In genomic region chr1:61005572-61006386, GRCh38 we compare ENCODE assay signal across 20 cellular contexts.
DNase-seq lines count a peak whose midpoint lies in the region; ATAC-seq, FAIRE-seq and TF ChIP-seq lines count a peak whose summit lies in the region.
"Had no signal": no experiment of that assay in that cellular context is flagged by ENCODE, and none has a peak within 500 bp of the region (broad histone marks: within the 10 kb centered on the region; RNA-seq: fewer than 3 reads in every experiment).

No MANE protein-coding gene starts in this region.

- WGBS in A549 (ENCODE audit: missing lambda C conversion rate), result 47% methylated on average over 8 of the region's 8 CpGs
- 33% methylated on average over 8 of the region's 8 CpGs for whole genome bisulfite sequencing in HepG2 (ENCODE audit: low lambda C conversion rate)
- WGBS in testis, 2 donors, result 78 to 89% methylated on average over 8 of the region's 8 CpGs

- intact Hi-C loops in HepG2 (cut with micrococcal nuclease; ENCODE audit: unreplicated experiment), result no loop called here
- intact Hi-C loops in testis (cut with DNase I; ENCODE audit: low total_unique reads), result no loop called here

- H3K4me1 ChIP-seq in A549 (no peaks in the 10 kb centered on the region), HUES48 (ENCODE audit: control insufficient read depth, insufficient read depth, low read length) (peaks cover 35% of the 10 kb centered on the region), HepG2 (ENCODE audit: insufficient read depth, low read length) (no peaks in the 10 kb centered on the region), right atrium auricular region (no peaks in the 10 kb centered on the region), testis (no peaks in the 10 kb centered on the region)
- H3K4me1 ChIP-seq: adrenal gland, HAP-1 had no signal

- H3K9me3 Mint-ChIP-seq in endothelial cell (ENCODE audit: unreplicated experiment), result no peaks in the 10 kb centered on the region
- H3K9me3 Mint-ChIP-seq: activated CD8-positive, alpha-beta T cell treated with anti-CD3 and anti-CD28 coated beads for 36 hours; natural killer cell had no signal

- ATAC-seq in A549 (no peak), HepG2 (no peak)
- ATAC-seq: activated CD8-positive, alpha-beta T cell treated with anti-CD3 and anti-CD28 coated beads for 36 hours had no signal

- H3K36me3 Mint-ChIP-seq in endothelial cell (ENCODE audit: low read depth, unreplicated experiment), result no peaks in the 10 kb centered on the region
- H3K36me3 Mint-ChIP-seq: natural killer cell had no signal

- H3K4me1 Mint-ChIP-seq in endothelial cell (ENCODE audit: unreplicated experiment), result peaks cover 8% of the 10 kb centered on the region

- no peaks in the 10 kb centered on the region for H4K20me1 ChIP-seq in HepG2 (ENCODE audit: insufficient read depth, low read length)

- TF ChIP-seq CTCF in A549 (IDR thresholded peaks at IDR 0.05) (no peak), endothelial cell (IDR thresholded peaks at IDR 0.05; ENCODE audit: unreplicated experiment) (no peak), HepG2 (CRISPR knock-in tag; IDR thresholded peaks at IDR 0.05) (no peak), right atrium auricular region (IDR thresholded peaks at IDR 0.05) (no peak), testis (IDR thresholded peaks at IDR 0.05) (no peak)

- POLR2A ChIA-PET in A549 (lab: Yijun Ruan, JAX) (no interaction called here), HepG2 (lab: Yijun Ruan, JAX) (no interaction called here)

- H2AFZ ChIP-seq in HepG2 (ENCODE audit: low read length), result no peak overlapping the region

- FAIRE-seq in A549 (lab: Jason Lieb, UNC) (no peak), HepG2 (lab: Jason Lieb, UNC) (no peak), RCC 7860 (lab: Jason Lieb, UNC) (no peak)
- FAIRE-seq: GM12891 had no signal

- no peak overlapping the region for H3K4me2 ChIP-seq in A549
- H3K4me2 ChIP-seq in HepG2 (ENCODE audit: low read depth, low read length), result no peak overlapping the region

- CTCF ChIA-PET in A549 (lab: Yijun Ruan, JAX), result interaction anchor here (0.6 to 0.9 kb wide), 2 partner anchors 25 to 41 kb away, joined by 3 read pairs; no protein-coding TSS in a partner anchor
- CTCF ChIA-PET in HepG2 (lab: Yijun Ruan, JAX; ENCODE audit: low intra/inter-chr PET ratio, low total read pairs), result no interaction called here

- in situ Hi-C loops in HepG2 (cut with HindIII; ENCODE audit: extremely low pct_ligation_motif_present, low pct_unique_long_range_greater_than_20kb), result no loop called here

- TF ChIP-seq EP300 in A549 (IDR thresholded peaks at IDR 0.05) (no peak), HepG2 (IDR thresholded peaks at IDR 0.05; ENCODE audit: low read depth in 2 of 2, low read length in 2 of 2) (no peak), HepG2 (CRISPR knock-in tag; IDR thresholded peaks at IDR 0.05; ENCODE audit: borderline replicate concordance) (no peak)

- H3K4me3 ChIP-seq in A549 (no peak overlapping the region), HUES48 (ENCODE audit: low read depth, low read length) (peak overlapping the region; percentile 35), HepG2 (replicated peaks in 1 of 3; ENCODE audit: insufficient read depth in 1 of 3, low read depth in 2 of 3, low read length in 3 of 3) (no peak overlapping the region), right atrium auricular region (no peak overlapping the region), testis (no peak overlapping the region)
- H3K4me3 ChIP-seq: adrenal gland, HAP-1, lung had no signal

- H3K9me3 ChIP-seq in A549 (no peaks in the 10 kb centered on the region), HUES48 (ENCODE audit: control insufficient read depth, insufficient read depth, low read length) (no peaks in the 10 kb centered on the region), HepG2 (ENCODE audit: low read length) (no peaks in the 10 kb centered on the region), right atrium auricular region (no peaks in the 10 kb centered on the region), testis (no peaks in the 10 kb centered on the region)
- H3K9me3 ChIP-seq: adrenal gland, HAP-1 had no signal

- no TSS peak for BruUV-seq in HepG2 (replicated peaks; lab: Mats Ljungman, UMichigan)

- TF ChIP-seq RAD21 in A549 (conservative IDR thresholded peaks at IDR 0.05 in 1 of 2, IDR thresholded peaks at IDR 0.05 in 1 of 2) (no peak), HepG2 (CRISPR knock-in tag; IDR thresholded peaks at IDR 0.05) (no peak)

- TF ChIP-seq POLR2A in A549 (IDR thresholded peaks at IDR 0.05; ENCODE audit: low read length), result no peak
- no peak for TF ChIP-seq POLR2A in HepG2 (IDR thresholded peaks at IDR 0.05; ENCODE audit: insufficient read depth in 1 of 2, low read depth in 2 of 2, low read length in 2 of 2)
- no peak for TF ChIP-seq POLR2A in testis (IDR thresholded peaks at IDR 0.05)

- H3K9ac ChIP-seq in HUES48 (ENCODE audit: low read depth, low read length) (no peak overlapping the region), HepG2 (ENCODE audit: insufficient read depth, low read depth, low read length) (no peak overlapping the region)

- DNase-seq in A549 (ENCODE audit: low read depth in 1 of 2, low spot score in 1 of 2) (no peak), endothelial cell (ENCODE audit: low spot score) (peak; percentile 16), HepG2 (ENCODE audit: low spot score) (no peak), SW 1271 (lab: John Stamatoyannopoulos, UW) (no peak), right atrium auricular region (ENCODE audit: low spot score) (no peak), testis (no peak), RCC 7860 (ENCODE audit: low spot score) (no peak)
- DNase-seq: activated CD8-positive, alpha-beta T cell treated with anti-CD3 and anti-CD28 coated beads for 36 hours; adrenal gland; cerebellar nuclear complex; GDM1; natural killer cell; NCI-H146; NCI-H526; stimulated activated CD4-positive, alpha-beta T cell treated with anti-CD3 and anti-CD28 coated beads, Interleukin-1b, Interleukin-23, amount 100 ng/mL, for 48 hours had no signal

- no peak overlapping the region for H3K27ac ChIP-seq in A549
- peak overlapping the region; percentile 82 for H3K27ac ChIP-seq in HUES48 (ENCODE audit: low read depth, low read length)
- no peak overlapping the region for H3K27ac ChIP-seq in HepG2 (ENCODE audit: extremely low read length, insufficient read depth, low read length)
- H3K27ac ChIP-seq in right atrium auricular region, result no peak overlapping the region
- no peak overlapping the region for H3K27ac ChIP-seq in testis
- H3K27ac ChIP-seq: adrenal gland, VCaP had no signal

- no peaks in the 10 kb centered on the region for H3K36me3 ChIP-seq in HUES48 (ENCODE audit: control insufficient read depth, insufficient read depth, low read length)
- no peaks in the 10 kb centered on the region for H3K36me3 ChIP-seq in HepG2 (replicated peaks in 1 of 2; ENCODE audit: control insufficient read depth in 1 of 2, insufficient read depth in 2 of 2, low read length in 2 of 2)
- H3K36me3 ChIP-seq in right atrium auricular region, result no peaks in the 10 kb centered on the region
- H3K36me3 ChIP-seq in testis (ENCODE audit: low read depth, missing control alignments), result no peaks in the 10 kb centered on the region
- H3K36me3 ChIP-seq: adrenal gland, HAP-1 had no signal

- no peak overlapping the region for H3K4me3 Mint-ChIP-seq in endothelial cell (ENCODE audit: unreplicated experiment)
- H3K4me3 Mint-ChIP-seq: activated CD8-positive, alpha-beta T cell treated with anti-CD3 and anti-CD28 coated beads for 36 hours; natural killer cell had no signal

- H3K27me3 ChIP-seq in HUES48 (ENCODE audit: control insufficient read depth, insufficient read depth, low read length) (no peaks in the 10 kb centered on the region), HepG2 (ENCODE audit: control insufficient read depth in 1 of 2, insufficient read depth in 2 of 2, low read length in 2 of 2) (no peaks in the 10 kb centered on the region; a peak in 1 of 5 replicates), right atrium auricular region (no peaks in the 10 kb centered on the region), testis (no peaks in the 10 kb centered on the region)
- H3K27me3 ChIP-seq: adrenal gland had no signal

- H3K27ac Mint-ChIP-seq in endothelial cell (ENCODE audit: unreplicated experiment), result no peak overlapping the region
- H3K27ac Mint-ChIP-seq: activated CD8-positive, alpha-beta T cell treated with anti-CD3 and anti-CD28 coated beads for 36 hours had no signal

- H3K79me2 ChIP-seq in HepG2 (ENCODE audit: insufficient read depth, low read length), result no peaks in the 10 kb centered on the region

- no peaks in the 10 kb centered on the region for H3K27me3 Mint-ChIP-seq in endothelial cell (ENCODE audit: unreplicated experiment)
- H3K27me3 Mint-ChIP-seq: activated CD8-positive, alpha-beta T cell treated with anti-CD3 and anti-CD28 coated beads for 36 hours had no signal

TF ChIP-seq in A549, 52 proteins besides CTCF, POLR2A, EP300 and RAD21:
- TF ChIP-seq MAFK (IDR thresholded peaks at IDR 0.05; ENCODE audit: partially characterized antibody) (peak; percentile 83), HEYL (CRISPR knock-in tag; IDR thresholded peaks at IDR 0.05) (no peak)
TF ChIP-seq in A549: peak in this region for 1.

Comparison
In these comparisons a context has a peak if more than half of its experiments do, and no peak if none do; other contexts are left out.
1. Of the 38 proteins assayed by ChIP-seq in both HepG2 and A549: peak only in HepG2: none; only in A549: none; in both: MAFK; in neither: 37.